In genomic region chr6:119922814-119923213, GRCh38 we compare ENCODE assay signal across 36 cellular contexts.
"Had no signal": no experiment of that assay in that cellular context is flagged by ENCODE, and none has a peak within 500 bp of the region (broad histone marks: within the 10 kb centered on the region; RNA-seq: fewer than 3 reads in every experiment).

No MANE protein-coding gene starts in this region.

- H3K27me3 ChIP-seq: MG63 had no signal

- DNase-seq: Karpas-422, Kasumi-1, MG63, MM.1S, MV-4-11, NCI-H1048, NCI-H1092, NCI-H1092 treated with DMSO at 0.1 percent for 48 hours, NCI-H1105, NCI-H1105 treated with DMSO at 0.1 percent for 48 hours, NCI-H1417, NCI-H1417 treated with DMSO at 0.1 percent for 48 hours, NCI-H1436, NCI-H1436 treated with DMSO at 0.1 percent for 48 hours, NCI-H146, NCI-H1694, NCI-H1694 treated with DMSO at 0.1 percent for 48 hours, NCI-H187, NCI-H187 treated with DMSO at 0.1 percent for 48 hours, NCI-H1930, NCI-H2029, NCI-H2029 treated with DMSO at 0.1 percent for 48 hours, NCI-H2081, NCI-H2081 treated with DMSO at 0.1 percent for 48 hours, NCI-H2107, NCI-H2171, NCI-H2171 treated with DMSO at 0.1 percent for 48 hours, NCI-H2227 treated with DMSO at 0.1 percent for 48 hours, NCI-H226, NCI-H345, NCI-H446, NCI-H446 treated with DMSO at 0.1 percent for 48 hours, NCI-H510A, NCI-H510A treated with DMSO at 0.1 percent for 48 hours, NCI-H524, NCI-H524 treated with DMSO at 0.1 percent for 48 hours had no signal

- H3K36me3 ChIP-seq: MG63 had no signal

- H3K4me3 ChIP-seq: MG63 had no signal
